8 cellular contexts compared by ENCODE assay signal in genomic region chr22:46758867-46759290, GRCh38. TPM values are rescaled to one million over a fixed set of nuclear protein-coding genes. Genes with fewer than 3 reads are reported as not detected.
DNase-seq lines count a peak whose midpoint lies in the region; ATAC-seq and TF ChIP-seq lines count a peak whose summit lies in the region.

No MANE protein-coding gene starts in this region.

- TF ChIP-seq POLR2A in tibial nerve (IDR thresholded peaks at IDR 0.05): no peak

- DNase-seq in Caki2 (ENCODE audit: low read depth): peak; percentile 49
- DNase-seq in HT-29 (ENCODE audit: low spot score): peak; percentile 84
- peak; percentile 55 for DNase-seq in SKM-1 (lab: John Stamatoyannopoulos, UW; ENCODE audit: unreplicated experiment)
- DNase-seq in cerebellar cortex (ENCODE audit: low spot score): peak; percentile 82
- peak; percentile 78 for DNase-seq in lung (ENCODE audit: low spot score)
- DNase-seq in tibial nerve (ENCODE audit: low spot score in 2 of 2): peak in 1 of 2 donors; percentile 42
- DNase-seq in effector CD4-positive, alpha-beta T cell: no peak

- H3K36me3 ChIP-seq in lung (ENCODE audit: control insufficient read depth in 2 of 2, insufficient read depth in 2 of 2, low read length in 2 of 2) (no peaks in the 10 kb centered on the region), tibial nerve (no peaks in the 10 kb centered on the region)

- WGBS in lung, 2 donors: 39 to 49% methylated on average over 6 of the region's 6 CpGs
- 17 to 34% methylated on average over 6 of the region's 6 CpGs for WGBS in tibial nerve, 2 donors

- H3K4me3 ChIP-seq in lung (no peak overlapping the region), tibial nerve (no peak overlapping the region)

- in situ Hi-C loops in Caki2 (cut with HindIII; ENCODE audit: low pct_unique_long_range_greater_than_20kb, low sequenced_read_pairs): no loop called here

- peak in 1 of 2 donors; percentile 23 for TF ChIP-seq EP300 in tibial nerve (IDR thresholded peaks at IDR 0.05)

- ATAC-seq in lung (ENCODE audit: insufficient read depth, low FRiP score): no peak
- no peak for ATAC-seq in HG02571 (IDR thresholded peaks at IDR 0.05; ENCODE audit: unreplicated experiment)

- H3K9me3 ChIP-seq in lung (ENCODE audit: control insufficient read depth in 2 of 2, insufficient read depth in 1 of 2, low read length in 1 of 2) (no peaks in the 10 kb centered on the region), tibial nerve (peaks cover 0 to 8% (median 0%) of the 10 kb centered on the region in 4 donors)

- H3K27ac ChIP-seq in lung (ENCODE audit: low read depth in 1 of 2, low read length in 1 of 2): peak overlapping the region in 1 of 2 donors; percentile 64
- peak overlapping the region in 3 of 4 donors; percentile 55 to 66 (median 61) for H3K27ac ChIP-seq in tibial nerve

- no peaks in the 10 kb centered on the region for H3K27me3 ChIP-seq in lung (ENCODE audit: control insufficient read depth, insufficient read depth)
- no peaks in the 10 kb centered on the region for H3K27me3 ChIP-seq in tibial nerve

- H3K4me1 ChIP-seq in lung (ENCODE audit: control insufficient read depth in 2 of 2, insufficient read depth in 2 of 2, low read length in 2 of 2) (peaks cover 10 to 12% of the 10 kb centered on the region in 2 donors), tibial nerve (peaks cover 0 to 45% (median 31%) of the 10 kb centered on the region in 4 donors)

- TF ChIP-seq CTCF in lung (IDR thresholded peaks at IDR 0.05; ENCODE audit: control extremely low read depth, extremely low read depth): peak; percentile 60
- TF ChIP-seq CTCF in tibial nerve (IDR thresholded peaks at IDR 0.05): peak; percentile 62 to 72 (median 64)

RNA-seq across cellular contexts. Expression of gene TBC1D22A, which starts 3.6 kb away (rescaled TPM):
- total RNA-seq in Caki2 (2014; rRNA removed; shearing (Covaris generic); ENCODE audit: low replicate concordance): 15.0 and 29.6 TPM in 2 replicates
- 13.5 and 23.9 TPM in 2 replicates for total RNA-seq in HT-29 (2014; rRNA removed; shearing (Covaris generic))
- total RNA-seq in lung: 10 to 100 TPM; 20.3 to 38.4 TPM
- 10 to 100 TPM; 20.2 to 21.6 TPM for polyA plus RNA-seq in lung
- 10 to 100 TPM; 27.3 to 35.4 (median 29.3) TPM for total RNA-seq in tibial nerve

RNA-seq across cellular contexts. Expression of gene CERK, which starts 20.8 kb away (rescaled TPM):
- total RNA-seq in Caki2 (2014; rRNA removed; shearing (Covaris generic); ENCODE audit: low replicate concordance): 34.8 and 37.7 TPM in 2 replicates
- total RNA-seq in HT-29 (2014; rRNA removed; shearing (Covaris generic)): 17.1 and 18.6 TPM in 2 replicates
- total RNA-seq in lung: 10 to 100 TPM; 31.0 to 36.2 TPM
- polyA plus RNA-seq in lung: 10 to 100 TPM; 12.1 to 32.4 TPM
- 10 to 100 TPM; 20.3 to 42.0 (median 24.7) TPM for total RNA-seq in tibial nerve
